Comparison of ENCODE assay signal across 10 cellular contexts in genomic region chr21:43585924-43586411, GRCh38.
DNase-seq lines count a peak whose midpoint lies in the region; ATAC-seq, FAIRE-seq and TF ChIP-seq lines count a peak whose summit lies in the region.
"Had no signal": no experiment of that assay in that cellular context is flagged by ENCODE, and none has a peak within 500 bp of the region (broad histone marks: within the 10 kb centered on the region; RNA-seq: fewer than 3 reads in every experiment).

No MANE protein-coding gene starts in this region.

- H2BK120ac ChIP-seq in H1 (replicated peaks; ENCODE audit: low read depth, low read length), result no peak overlapping the region

- H3K79me1 ChIP-seq in H1 (ENCODE audit: low read depth, low read length), result no peaks in the 10 kb centered on the region

- DNase-seq in A673 (ENCODE audit: low spot score) (peak; percentile 96), H1 (ENCODE audit: low read depth in 1 of 2, low spot score in 2 of 2) (no peak), GM10266 (ENCODE audit: extremely low spot score) (no peak), germinal center (ENCODE audit: low spot score) (no peak), Ammon's horn (ENCODE audit: low spot score) (no peak)
- DNase-seq in CD4-positive, alpha-beta T cell, result no peak
- DNase-seq: GF-D8, NCI-H1436 treated with DMSO at 0.1 percent for 48 hours had no signal

- H3K27ac Mint-ChIP-seq in CD4-positive, alpha-beta T cell, result no peak overlapping the region

- H3K9me3 Mint-ChIP-seq in CD4-positive, alpha-beta T cell, result no peaks in the 10 kb centered on the region

- H2AK5ac ChIP-seq in H1 (ENCODE audit: low read depth, low read length), result no peak overlapping the region

- H3K4me1 Mint-ChIP-seq in CD4-positive, alpha-beta T cell (ENCODE audit: low read depth), result no peaks in the 10 kb centered on the region

- H3K4me2 ChIP-seq in H1 (ENCODE audit: insufficient read depth in 1 of 2, low read depth in 2 of 2, low read length in 2 of 2), result no peak overlapping the region

- H3K18ac ChIP-seq in H1 (ENCODE audit: extremely low read depth, low read length), result no peak overlapping the region

- peak overlapping the region; percentile 77 for H3K27ac ChIP-seq in A673 (ENCODE audit: low read depth, low read length, poor library complexity, severe bottlenecking)
- H3K27ac ChIP-seq in H1 (ENCODE audit: low read depth, low read length), result no peak overlapping the region
- H3K27ac ChIP-seq in mesodermal cell (ENCODE audit: low read depth, low read length, severe bottlenecking), result peak overlapping the region; percentile 95
- H3K27ac ChIP-seq in CD4-positive, alpha-beta T cell (ENCODE audit: low read depth, low read length), result no peak overlapping the region

- TF ChIP-seq POLR2A in H1 (IDR thresholded peaks at IDR 0.05; ENCODE audit: control extremely low read depth in 1 of 2, low read depth in 2 of 2, low read length in 2 of 2), result no peak

- no peaks in the 10 kb centered on the region for H3K9me3 ChIP-seq in A673 (ENCODE audit: low read depth, low read length, poor library complexity, severe bottlenecking)
- H3K9me3 ChIP-seq in H1 (ENCODE audit: insufficient read depth in 2 of 2, low read depth in 1 of 2, low read length in 1 of 2), result no peaks in the 10 kb centered on the region
- H3K9me3 ChIP-seq in mesodermal cell (ENCODE audit: control insufficient read depth, low read length), result no peaks in the 10 kb centered on the region
- no peaks in the 10 kb centered on the region for H3K9me3 ChIP-seq in CD4-positive, alpha-beta T cell (ENCODE audit: control insufficient read depth, low read length)

- H3K56ac ChIP-seq in H1 (replicated peaks; ENCODE audit: insufficient read length, low read depth, low read length), result no peak overlapping the region

- CTCF ChIA-PET in A673 (lab: Charles Lee) (no interaction called here), H1 (lab: Charles Lee; ENCODE audit: partially characterized antibody) (interaction anchor here (1.1 to 1.3 kb wide), 2 partner anchors 12 to 26 kb away, joined by 3 to 10 read pairs; no protein-coding TSS in a partner anchor)
- CTCF ChIA-PET in CD4-positive, alpha-beta T cell (lab: Charles Lee), result no interaction called here

- H3K4me1 ChIP-seq in A673 (ENCODE audit: insufficient read depth, low read length, poor library complexity, severe bottlenecking) (peaks cover 20% of the 10 kb centered on the region), H1 (replicated peaks in 1 of 4; ENCODE audit: control insufficient read depth in 3 of 4, insufficient read depth in 4 of 4, low read length in 3 of 4) (no peaks in the 10 kb centered on the region; a peak in 2 of 7 replicates), mesodermal cell (ENCODE audit: control insufficient read depth, insufficient read depth, low read length, poor library complexity, severe bottlenecking) (peaks cover 32% of the 10 kb centered on the region)

- no TSS peak for BruUV-seq in A673 (replicated peaks; lab: Mats Ljungman, UMichigan)

- no peak overlapping the region for H2BK20ac ChIP-seq in H1 (ENCODE audit: low read length)

- no peak for ATAC-seq in CD4-positive, alpha-beta T cell (ENCODE audit: poor library complexity)

- H2BK15ac ChIP-seq in H1 (ENCODE audit: low read length), result no peak overlapping the region

- H3K9ac ChIP-seq in H1 (replicated peaks in 1 of 4; ENCODE audit: extremely low read depth in 1 of 4, low read depth in 3 of 4, low read length in 3 of 4), result no peak overlapping the region

- 76% methylated on average over 9 of the region's 9 CpGs; no CpG with 5 or more reads in 1 of the 2 experiments for WGBS in H1 (ENCODE audit: extremely low coverage in 1 of 2, insufficient coverage in 1 of 2, insufficient read length in 1 of 2, insufficient replicate concordance in 2 of 2, low coverage in 1 of 2, low lambda C conversion rate in 2 of 2, missing lambda C conversion rate in 1 of 2), 2 experiments
- 44 to 72% methylated on average over 4 to 6 of the region's 9 CpGs for WGBS in mesodermal cell (ENCODE audit: insufficient coverage in 2 of 2), 2 experiments

- H2BK12ac ChIP-seq in H1 (ENCODE audit: low read depth, low read length), result no peak overlapping the region

- H3K4me3 Mint-ChIP-seq in CD4-positive, alpha-beta T cell, result no peak overlapping the region

- no peak overlapping the region for H3K23ac ChIP-seq in H1 (ENCODE audit: insufficient read length)

- no peaks in the 10 kb centered on the region for H3K23me2 ChIP-seq in H1 (ENCODE audit: low read depth, low read length)

- H3K14ac ChIP-seq in H1 (ENCODE audit: insufficient read length), result no peak overlapping the region

- H3K36me3 ChIP-seq in A673 (ENCODE audit: insufficient read depth, low read length, poor library complexity, severe bottlenecking) (no peaks in the 10 kb centered on the region), H1 (ENCODE audit: control insufficient read depth in 2 of 4, insufficient read depth in 4 of 4, low read length in 3 of 4) (no peaks in the 10 kb centered on the region), mesodermal cell (ENCODE audit: control insufficient read depth, insufficient read depth, low read length) (no peaks in the 10 kb centered on the region)

- H3K4ac ChIP-seq in H1 (replicated peaks; ENCODE audit: insufficient read length, low read depth, low read length), result no peak overlapping the region

- H4K91ac ChIP-seq in H1 (replicated peaks; ENCODE audit: insufficient read length, low read length), result no peak overlapping the region

- H4K20me1 ChIP-seq in H1 (replicated peaks in 1 of 2; ENCODE audit: control insufficient read depth in 1 of 2, insufficient read depth in 2 of 2, low read length in 2 of 2), result no peaks in the 10 kb centered on the region

- peak; percentile 9; the same call in 1 of the 2 replicates for TF ChIP-seq RAD21 in Ishikawa (IDR thresholded peaks at IDR 0.05; ENCODE audit: low read depth)
- TF ChIP-seq RAD21 in H1 (IDR thresholded peaks at IDR 0.05 in 1 of 2, conservative IDR thresholded peaks at IDR 0.05 in 1 of 2; ENCODE audit: low read depth in 2 of 2, low read length in 2 of 2), result no peak

- POLR2A ChIA-PET in A673 (lab: Charles Lee; ENCODE audit: low non-redundant PET), result no interaction called here
- POLR2A ChIA-PET in H1 (lab: Charles Lee; ENCODE audit: partially characterized antibody), result interaction anchor here (0.6 kb wide), 1 partner anchor 24 kb away, joined by 3 read pairs; no protein-coding TSS in a partner anchor
- POLR2A ChIA-PET in CD4-positive, alpha-beta T cell (lab: Charles Lee), result no interaction called here

- no peak for FAIRE-seq in H1 (lab: Jason Lieb, UNC)

- TF ChIP-seq EP300 in Ishikawa (IDR thresholded peaks at IDR 0.05; ENCODE audit: borderline replicate concordance), result peak; percentile 90
- no peak for TF ChIP-seq EP300 in H1 (IDR thresholded peaks at IDR 0.05; ENCODE audit: borderline replicate concordance in 1 of 2, low read depth in 2 of 2, low read length in 2 of 2)

- H2AFZ ChIP-seq in H1 (ENCODE audit: low read length), result peak overlapping the region; percentile 37; the same call in 1 of the 2 replicates

- H4K5ac ChIP-seq in H1 (ENCODE audit: insufficient read length, low read depth, low read length), result no peak overlapping the region

- intact Hi-C loops in A673 (cut with micrococcal nuclease; ENCODE audit: unreplicated experiment), result no loop called here
- intact Hi-C loops in CD4-positive, alpha-beta T cell (cut with DNase I, micrococcal nuclease), result no loop called here

- H4K8ac ChIP-seq in H1 (ENCODE audit: extremely low read depth, insufficient read depth, low read length), result no peak overlapping the region

- TF ChIP-seq CTCF in A673 (conservative IDR thresholded peaks at IDR 0.05; ENCODE audit: low read depth, low read length) (no peak), H1 (IDR thresholded peaks at IDR 0.05; ENCODE audit: control extremely low read depth in 1 of 3, insufficient read depth in 1 of 3, low read depth in 1 of 3, low read length in 3 of 3) (no peak), GM10266 (IDR thresholded peaks at IDR 0.05; ENCODE audit: control insufficient read depth, insufficient read depth, low read depth, missing control alignments) (no peak)
- no peak for TF ChIP-seq CTCF in CD4-positive, alpha-beta T cell (IDR thresholded peaks at IDR 0.05)

- H2BK5ac ChIP-seq in H1 (ENCODE audit: low read depth, low read length), result no peak overlapping the region

- H3K27me3 Mint-ChIP-seq in CD4-positive, alpha-beta T cell, result no peaks in the 10 kb centered on the region

- H3K27me3 ChIP-seq in A673 (replicated peaks; ENCODE audit: insufficient read depth, low read depth, low read length, poor library complexity) (no peaks in the 10 kb centered on the region), H1 (replicated peaks in 1 of 4; ENCODE audit: control insufficient read depth in 3 of 4, extremely low read depth in 1 of 4, insufficient read depth in 3 of 4, low read length in 3 of 4) (no peaks in the 10 kb centered on the region)
- H3K27me3 ChIP-seq in CD4-positive, alpha-beta T cell (ENCODE audit: control insufficient read depth, insufficient read depth, low read length), result no peaks in the 10 kb centered on the region

- no peaks in the 10 kb centered on the region for H3K36me3 Mint-ChIP-seq in CD4-positive, alpha-beta T cell (ENCODE audit: low read depth)

- no peaks in the 10 kb centered on the region for H3K79me2 ChIP-seq in H1 (ENCODE audit: control insufficient read depth in 1 of 2, insufficient read depth in 2 of 2, low read length in 2 of 2)

- H3K4me3 ChIP-seq in A673 (ENCODE audit: low read depth, low read length, poor library complexity, severe bottlenecking), result no peak overlapping the region
- H3K4me3 ChIP-seq in H1 (ENCODE audit: extremely low read depth in 1 of 4, insufficient read depth in 2 of 4, low read depth in 3 of 4, low read length in 4 of 4), result no peak overlapping the region
- no peak overlapping the region for H3K4me3 ChIP-seq in mesodermal cell (ENCODE audit: extremely low read depth, insufficient read depth, low read length, poor library complexity, severe bottlenecking)

TF ChIP-seq in Ishikawa, 13 proteins besides CTCF, POLR2A, EP300 and RAD21 (continues in another document):
- peak; percentile 99 for TF ChIP-seq TEAD4 (IDR thresholded peaks at IDR 0.05)
- TF ChIP-seq NFIC (IDR thresholded peaks at IDR 0.05), result peak; percentile 85
- no peak for TF ChIP-seq CREB1 (IDR thresholded peaks at IDR 0.05; ENCODE audit: low read depth)
- no peak for TF ChIP-seq TAF1 (IDR thresholded peaks at IDR 0.05; ENCODE audit: low read depth)

TF ChIP-seq in H1, 55 proteins besides CTCF, POLR2A, EP300 and RAD21:
- TF ChIP-seq SAP30 (IDR thresholded peaks at IDR 0.05; ENCODE audit: insufficient read depth, insufficient replicate concordance, low read length) (no peak), CEBPB (IDR thresholded peaks at IDR 0.05; ENCODE audit: low read depth, low read length) (peak; percentile 79), TEAD4 (IDR thresholded peaks at IDR 0.05; ENCODE audit: low read depth, low read length) (peak; percentile 93)

Comparison
In these comparisons a context has a peak if more than half of its experiments do, and no peak if none do; other contexts are left out.
1. H3K27ac ChIP-seq: peak in A673 (single experiment) and mesodermal cell (single experiment); none in H1 (single experiment) and CD4-positive, alpha-beta T cell (single experiment).